12 cellular contexts compared by ENCODE assay signal in the genomic region with DNA sequence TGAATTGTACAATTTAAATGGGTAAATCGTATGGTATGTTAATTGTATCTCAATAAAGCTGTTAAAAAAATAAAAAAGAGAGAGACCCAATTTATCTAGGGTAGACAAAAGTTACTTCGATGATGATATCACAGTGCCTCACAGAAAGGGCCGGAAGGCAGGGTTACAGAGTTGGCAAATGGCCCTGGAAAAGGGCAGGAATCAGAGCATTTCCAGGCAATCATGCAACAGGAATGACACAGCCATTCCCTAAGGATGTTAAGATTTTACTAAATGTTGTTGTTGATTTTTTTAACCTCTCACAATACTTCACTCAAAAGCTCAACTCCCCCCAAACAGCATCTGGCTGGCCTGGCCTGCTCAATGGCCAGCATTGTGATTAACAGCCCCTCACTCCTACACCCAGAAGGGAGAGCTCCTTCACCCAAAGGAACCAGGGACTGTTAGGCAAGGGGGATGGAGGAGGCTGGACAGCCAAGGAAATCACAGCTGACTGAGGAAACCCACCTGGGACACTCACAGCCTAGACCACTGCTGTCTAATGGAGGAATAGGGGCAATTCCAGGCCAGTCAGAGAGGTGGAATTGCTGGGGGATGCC. TPM values are rescaled to one million over a fixed set of nuclear protein-coding genes. Genes with fewer than 3 reads are reported as not detected.
A peak's percentile ranks its signal among the peaks of the same experiment; 100 is the strongest.
DNase-seq lines count a peak whose midpoint lies in the region; ATAC-seq and TF ChIP-seq lines count a peak whose summit lies in the region.
"Had no signal": no experiment of that assay in that cellular context is flagged by ENCODE, and none has a peak within 500 bp of the region (broad histone marks: within the 10 kb centered on the region; RNA-seq: fewer than 3 reads in every experiment).

No MANE protein-coding gene starts in this region.

- ATAC-seq in T-helper 17 cell (no peak), gastroesophageal sphincter (peak; percentile 61), sciatic nerve (peak; percentile 52), HG02623 (IDR thresholded peaks at IDR 0.05; ENCODE audit: unreplicated experiment) (no peak), HG02588 (IDR thresholded peaks at IDR 0.05; ENCODE audit: unreplicated experiment) (no peak)

- 44 to 79% methylated on average over 3 of the region's 3 CpGs for WGBS in gastroesophageal sphincter (ENCODE audit: low coverage in 1 of 2), 2 donors

- peak overlapping the region in 3 of 4 donors; percentile 48 to 72 (median 64) for H3K27ac ChIP-seq in gastroesophageal sphincter
- H3K27ac ChIP-seq: SK-N-MC had no signal

- H3K9me3 ChIP-seq in T-helper 17 cell (ENCODE audit: control insufficient read depth, low read length, poor library complexity, severe bottlenecking) (no peaks in the 10 kb centered on the region), gastroesophageal sphincter (no peaks in the 10 kb centered on the region)
- H3K9me3 ChIP-seq: transverse colon had no signal

- H3K27ac Mint-ChIP-seq in T-helper 17 cell = peak overlapping the region; percentile 61
- H3K27ac Mint-ChIP-seq in mesothelial cell of epicardium = no peak overlapping the region

- H3K27me3 Mint-ChIP-seq in T-helper 17 cell (no peaks in the 10 kb centered on the region), mesothelial cell of epicardium (ENCODE audit: low read depth) (peaks cover 75% of the 10 kb centered on the region)

- no peak for TF ChIP-seq CTCF in gastroesophageal sphincter (IDR thresholded peaks at IDR 0.05)
- no peak for TF ChIP-seq CTCF in mesothelial cell of epicardium (IDR thresholded peaks at IDR 0.05; ENCODE audit: unreplicated experiment)

- intact Hi-C loops in sciatic nerve (cut with DNase I) = no loop called here

- TF ChIP-seq EP300 in gastroesophageal sphincter (IDR thresholded peaks at IDR 0.05) = no peak

- no peaks in the 10 kb centered on the region for H3K9me3 Mint-ChIP-seq in mesothelial cell of epicardium

- H3K4me3 ChIP-seq in gastroesophageal sphincter = no peak overlapping the region
- H3K4me3 ChIP-seq: SK-N-MC, transverse colon had no signal

- H3K36me3 ChIP-seq in gastroesophageal sphincter = peaks cover 0 to 24% of the 10 kb centered on the region in 2 donors

- DNase-seq in EH (ENCODE audit: low read depth) (peak; percentile 93), T-helper 17 cell (no peak), sciatic nerve (ENCODE audit: low spot score) (peak; percentile 70), mesothelial cell of epicardium (ENCODE audit: low spot score in 2 of 2, unreplicated experiment in 2 of 2) (no peak), NCI-H345 treated with DMSO at 0.1 percent for 48 hours (lab: John Stamatoyannopoulos, UW; ENCODE audit: unreplicated experiment) (no peak)
- DNase-seq: activated gamma-delta T cell treated with Interleukin-2 at 50 U/mL for 16 hours, NCI-H2029 treated with DMSO at 0.1 percent for 48 hours, transverse colon had no signal

- no peaks in the 10 kb centered on the region for H3K27me3 ChIP-seq in gastroesophageal sphincter
- H3K27me3 ChIP-seq: transverse colon had no signal

- H3K4me3 Mint-ChIP-seq in T-helper 17 cell (no peak overlapping the region), mesothelial cell of epicardium (no peak overlapping the region)

- peaks cover 0 to 40% (median 22%) of the 10 kb centered on the region in 3 donors for H3K4me1 ChIP-seq in gastroesophageal sphincter

- H3K4me1 Mint-ChIP-seq in T-helper 17 cell (peaks cover 30% of the 10 kb centered on the region), mesothelial cell of epicardium (peaks cover 8% of the 10 kb centered on the region)

- TF ChIP-seq POLR2A in gastroesophageal sphincter (IDR thresholded peaks at IDR 0.05) = no peak

- H3K36me3 Mint-ChIP-seq in T-helper 17 cell (ENCODE audit: low read depth) (peaks cover 3% of the 10 kb centered on the region), mesothelial cell of epicardium (no peaks in the 10 kb centered on the region)

RNA-seq across cellular contexts. Expression of a gene that starts 7.7 kb away (rescaled TPM):
- 100 to 1,000 TPM; 220 to 246 TPM for total RNA-seq in T-helper 17 cell
- 100 to 1,000 TPM in 1 of 4 donors, 10 to 100 TPM in 3; 70.1 to 102 (median 92.5) TPM for total RNA-seq in gastroesophageal sphincter
- total RNA-seq in sciatic nerve = 126 TPM
- total RNA-seq in mesothelial cell of epicardium = 46.3 to 52.0 TPM (median 47.4 TPM) in 3 replicates

Comparison
In these comparisons a context has a peak if more than half of its experiments do, and no peak if none do; other contexts are left out.
1. DNase-seq: peak in EH (single experiment) and sciatic nerve (single experiment); none in T-helper 17 cell (0 of 3), mesothelial cell of epicardium (0 of 2) and NCI-H345 treated with DMSO at 0.1 percent for 48 hours (single experiment).
2. ATAC-seq: peak in gastroesophageal sphincter (single experiment) and sciatic nerve (single experiment); none in T-helper 17 cell (single experiment), HG02623 (single experiment) and HG02588 (single experiment).